In the genomic region with DNA sequence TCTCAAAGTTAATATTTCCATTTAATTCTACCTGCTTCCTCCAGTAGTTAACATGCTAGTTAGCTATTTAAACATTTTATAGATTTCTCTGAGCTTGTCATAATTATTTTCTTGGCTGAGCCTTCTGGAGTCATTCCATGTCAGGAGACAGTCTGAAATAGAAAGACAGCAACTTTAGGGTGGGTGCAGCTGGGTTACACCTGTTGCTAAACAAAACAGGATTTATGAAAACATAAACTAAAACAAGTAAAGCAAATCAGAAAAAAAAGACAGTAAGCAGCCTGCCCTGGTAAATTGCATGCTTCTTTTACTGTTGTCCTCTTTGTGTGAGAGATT, we compare ENCODE assay signal across 14 cellular contexts.
DNase-seq lines count a peak whose midpoint lies in the region; ATAC-seq and TF ChIP-seq lines count a peak whose summit lies in the region.
"Had no signal": no experiment of that assay in that cellular context is flagged by ENCODE, and none has a peak within 500 bp of the region (broad histone marks: within the 10 kb centered on the region; RNA-seq: fewer than 3 reads in every experiment).

No MANE protein-coding gene starts in this region.

- peaks cover 7% of the 10 kb centered on the region for H3K9me3 Mint-ChIP-seq in T-helper 2 cell treated with Interferon-gamma antibody and Interleukin-4, amounts not matched to agents 5 μg/mL and 100 μg/mL, for 36 hours
- H3K9me3 Mint-ChIP-seq in memory B cell = no peaks in the 10 kb centered on the region
- H3K9me3 Mint-ChIP-seq: effector memory CD8-positive, alpha-beta T cell; stimulated activated memory B cell treated with anti-CD40 and anti-IgM and Interleukin-4, amounts not matched to agents 10 μg/mL and 1 μg/mL and 100 μg/mL, for 72 hours; T-cell had no signal

- peaks cover 0 to 5% (median 0%) of the 10 kb centered on the region in 3 donors for H3K9me3 ChIP-seq in tibial artery

- TF ChIP-seq CTCF in VCaP (conservative IDR thresholded peaks at IDR 0.05) (no peak), tibial artery (IDR thresholded peaks at IDR 0.05) (no peak)

- H3K4me1 Mint-ChIP-seq in T-helper 2 cell treated with Interferon-gamma antibody and Interleukin-4, amounts not matched to agents 5 μg/mL and 100 μg/mL, for 36 hours (ENCODE audit: low read depth) = peaks cover 2% of the 10 kb centered on the region
- H3K4me1 Mint-ChIP-seq in memory B cell = peaks cover 6% of the 10 kb centered on the region
- H3K4me1 Mint-ChIP-seq: T-cell had no signal

- peak overlapping the region; percentile 39 for H3K27ac Mint-ChIP-seq in T-helper 2 cell treated with Interferon-gamma antibody and Interleukin-4, amounts not matched to agents 5 μg/mL and 100 μg/mL, for 36 hours
- H3K27ac Mint-ChIP-seq in memory B cell = no peak overlapping the region
- H3K27ac Mint-ChIP-seq: stimulated activated memory B cell treated with anti-CD40 and anti-IgM and Interleukin-4, amounts not matched to agents 10 μg/mL and 1 μg/mL and 100 μg/mL, for 72 hours; T-cell had no signal

- no peaks in the 10 kb centered on the region for H3K36me3 Mint-ChIP-seq in T-helper 2 cell treated with Interferon-gamma antibody and Interleukin-4, amounts not matched to agents 5 μg/mL and 100 μg/mL, for 36 hours (ENCODE audit: low read depth)
- H3K36me3 Mint-ChIP-seq in memory B cell = no peaks in the 10 kb centered on the region
- H3K36me3 Mint-ChIP-seq: stimulated activated memory B cell treated with anti-CD40 and anti-IgM and Interleukin-4, amounts not matched to agents 10 μg/mL and 1 μg/mL and 100 μg/mL, for 72 hours; T-cell had no signal

- DNase-seq in T-helper 2 cell treated with Interferon-gamma antibody and Interleukin-4, amounts not matched to agents 5 μg/mL and 100 μg/mL, for 36 hours (ENCODE audit: low spot score) = no peak
- DNase-seq in T-helper 2 cell (no peak), memory B cell (ENCODE audit: low spot score in 2 of 2) (no peak), tibial artery (no peak), posterior vena cava (ENCODE audit: low spot score) (no peak)
- DNase-seq in activated effector memory CD4-positive, alpha-beta T cell treated with Interleukin-2 at 50 U/mL for 16 hours = no peak
- DNase-seq: ACHN; effector memory CD8-positive, alpha-beta T cell; hippocampal formation; MV-4-11; T-cell had no signal

- peaks cover 0 to 18% (median 10%) of the 10 kb centered on the region in 4 donors for H3K4me1 ChIP-seq in tibial artery

- no peaks in the 10 kb centered on the region for H3K36me3 ChIP-seq in tibial artery

- no peak for ATAC-seq in memory B cell (ENCODE audit: low read depth)
- no peak for ATAC-seq in GM21786 (IDR thresholded peaks at IDR 0.05; ENCODE audit: unreplicated experiment)

- no peaks in the 10 kb centered on the region for H3K27me3 ChIP-seq in tibial artery

- intact Hi-C loops in tibial artery (cut with DNase I; ENCODE audit: low total_unique reads) (no loop called here), posterior vena cava (cut with DNase I) (no loop called here)

- peaks cover 15% of the 10 kb centered on the region for H3K27me3 Mint-ChIP-seq in T-helper 2 cell treated with Interferon-gamma antibody and Interleukin-4, amounts not matched to agents 5 μg/mL and 100 μg/mL, for 36 hours (ENCODE audit: low read depth)
- H3K27me3 Mint-ChIP-seq in memory B cell = no peaks in the 10 kb centered on the region
- H3K27me3 Mint-ChIP-seq: effector memory CD8-positive, alpha-beta T cell; stimulated activated memory B cell treated with anti-CD40 and anti-IgM and Interleukin-4, amounts not matched to agents 10 μg/mL and 1 μg/mL and 100 μg/mL, for 72 hours; T-cell had no signal

- no peak overlapping the region for H3K4me3 Mint-ChIP-seq in T-helper 2 cell treated with Interferon-gamma antibody and Interleukin-4, amounts not matched to agents 5 μg/mL and 100 μg/mL, for 36 hours
- H3K4me3 Mint-ChIP-seq in memory B cell = peak overlapping the region; percentile 6
- H3K4me3 Mint-ChIP-seq: effector memory CD8-positive, alpha-beta T cell; stimulated activated memory B cell treated with anti-CD40 and anti-IgM and Interleukin-4, amounts not matched to agents 10 μg/mL and 1 μg/mL and 100 μg/mL, for 72 hours; T-cell had no signal

- H3K4me3 ChIP-seq in tibial artery = peak overlapping the region in 1 of 2 donors; percentile 43

- peak overlapping the region; percentile 90 for H3K27ac ChIP-seq in VCaP
- peak overlapping the region; percentile 58 to 78 for H3K27ac ChIP-seq in tibial artery
